28 cellular contexts compared by ENCODE assay signal in genomic region chrX:104618106-104618895, GRCh38. TPM values are rescaled to one million over a fixed set of nuclear protein-coding genes. Genes with fewer than 3 reads are reported as not detected.
"Had no signal": no experiment of that assay in that cellular context is flagged by ENCODE, and none has a peak within 500 bp of the region (broad histone marks: within the 10 kb centered on the region; RNA-seq: fewer than 3 reads in every experiment).

No MANE protein-coding gene starts in this region.

- H3K9me3 ChIP-seq: adrenal gland, ascending aorta, ovary, prostate gland, right atrium auricular region, thoracic aorta, upper lobe of right lung had no signal

- DNase-seq: activated B cell treated with CpG ODN at 0.5 μM for 24 hours; activated CD4-positive, alpha-beta T cell treated with anti-CD3 and anti-CD28 coated beads for 36 hours; activated CD4-positive, alpha-beta T cell treated with anti-CD3 and anti-CD28 coated beads, Interleukin-2, amount 50 U/mL, for 4 hours; activated CD8-positive, alpha-beta memory T cell treated with anti-CD3 and anti-CD28 coated beads for 24 hours; activated CD8-positive, alpha-beta memory T cell treated with anti-CD3 and anti-CD28 coated beads, Interleukin-2, amount 50 U/mL, for 4 hours; activated T-cell treated with anti-CD3 and anti-CD28 coated beads, Interleukin-2, amount 50 U/mL, for 24 hours; adrenal gland; brain microvascular endothelial cell; endodermal cell; foreskin fibroblast; kidney glomerular epithelial cell; left ventricle myocardium superior; ovary; stimulated activated CD4-positive, alpha-beta T cell treated with anti-CD3 and anti-CD28 coated beads, Interleukin-4, amount 100 ng/mL, for 24 hours; stimulated activated naive CD4-positive, alpha-beta T cell treated with Interleukin-2 at 50 U/mL for 16 hours; T-helper 17 cell; upper lobe of right lung had no signal

- H3K4me3 ChIP-seq: adrenal gland, ascending aorta, coronary artery, ovary, prostate gland, right atrium auricular region, thoracic aorta, upper lobe of right lung had no signal

- H3K27ac Mint-ChIP-seq: activated B cell treated with CpG ODN at 0.5 μM for 24 hours; activated CD4-positive, alpha-beta T cell treated with anti-CD3 and anti-CD28 coated beads for 36 hours; activated naive CD4-positive, alpha-beta T cell treated with anti-CD3 and anti-CD28 coated beads, Interleukin-2, amount 50 U/mL, for 72 hours; activated T-cell treated with anti-CD3 and anti-CD28 coated beads, Interleukin-2, amount 50 U/mL, for 24 hours; activated T-helper 17 cell treated with anti-CD3 and anti-CD28 coated beads, Interleukin-2, amount 50 U/mL, for 72 hours; endodermal cell; natural killer cell treated with Interleukin-12 subunit alpha and Interleukin-12 subunit beta and Interleukin-15 and Interleukin-18, amount 100 ng/mL, for 72 hours; T-helper 17 cell had no signal

- H3K36me3 Mint-ChIP-seq: activated naive CD4-positive, alpha-beta T cell treated with anti-CD3 and anti-CD28 coated beads, Interleukin-2, amount 50 U/mL, for 72 hours; natural killer cell treated with Interleukin-12 subunit alpha and Interleukin-12 subunit beta and Interleukin-15 and Interleukin-18, amount 100 ng/mL, for 72 hours had no signal

- H3K4me1 ChIP-seq: adrenal gland, ascending aorta, prostate gland, right atrium auricular region, upper lobe of right lung had no signal

- H3K4me1 Mint-ChIP-seq: activated B cell treated with CpG ODN at 0.5 μM for 24 hours; activated CD4-positive, alpha-beta T cell treated with anti-CD3 and anti-CD28 coated beads for 36 hours; activated T-helper 17 cell treated with anti-CD3 and anti-CD28 coated beads, Interleukin-2, amount 50 U/mL, for 72 hours; endodermal cell; T-helper 17 cell had no signal

- H3K27me3 Mint-ChIP-seq: activated B cell treated with CpG ODN at 0.5 μM for 24 hours; activated CD4-positive, alpha-beta T cell treated with anti-CD3 and anti-CD28 coated beads for 36 hours; activated T-helper 17 cell treated with anti-CD3 and anti-CD28 coated beads, Interleukin-2, amount 50 U/mL, for 72 hours; T-helper 17 cell had no signal

- H3K27me3 ChIP-seq: ascending aorta, brain microvascular endothelial cell, ovary, right atrium auricular region, upper lobe of right lung had no signal

- ATAC-seq: activated CD4-positive, alpha-beta T cell treated with anti-CD3 and anti-CD28 coated beads for 36 hours; activated naive CD4-positive, alpha-beta T cell treated with anti-CD3 and anti-CD28 coated beads, Interleukin-2, amount 50 U/mL, for 72 hours; activated T-helper 17 cell treated with anti-CD3 and anti-CD28 coated beads, Interleukin-2, amount 50 U/mL, for 72 hours; left ventricle myocardium superior; T-helper 17 cell; upper lobe of right lung had no signal

- H3K9me3 Mint-ChIP-seq: activated B cell treated with CpG ODN at 0.5 μM for 24 hours; activated T-helper 17 cell treated with anti-CD3 and anti-CD28 coated beads, Interleukin-2, amount 50 U/mL, for 72 hours had no signal

- H3K4me3 Mint-ChIP-seq: activated B cell treated with CpG ODN at 0.5 μM for 24 hours; activated CD4-positive, alpha-beta T cell treated with anti-CD3 and anti-CD28 coated beads for 36 hours; activated T-cell treated with anti-CD3 and anti-CD28 coated beads, Interleukin-2, amount 50 U/mL, for 24 hours; activated T-helper 17 cell treated with anti-CD3 and anti-CD28 coated beads, Interleukin-2, amount 50 U/mL, for 72 hours; endodermal cell; natural killer cell treated with Interleukin-12 subunit alpha and Interleukin-12 subunit beta and Interleukin-15 and Interleukin-18, amount 100 ng/mL, for 72 hours; T-helper 17 cell had no signal

- H3K36me3 ChIP-seq: adrenal gland, ascending aorta, brain microvascular endothelial cell, ovary, prostate gland, right atrium auricular region, thoracic aorta, upper lobe of right lung had no signal

- H3K27ac ChIP-seq: adrenal gland, ascending aorta, brain microvascular endothelial cell, coronary artery, ovary, prostate gland, right atrium auricular region, thoracic aorta, upper lobe of right lung had no signal

RNA-seq across cellular contexts. Expression of gene IL1RAPL2, which starts 52.3 kb away (rescaled TPM):
- total RNA-seq: activated B cell treated with CpG ODN at 0.5 μM for 24 hours; activated CD4-positive, alpha-beta T cell treated with anti-CD3 and anti-CD28 coated beads for 36 hours; activated naive CD4-positive, alpha-beta T cell treated with anti-CD3 and anti-CD28 coated beads, Interleukin-2, amount 50 U/mL, for 72 hours; activated T-helper 17 cell treated with anti-CD3 and anti-CD28 coated beads, Interleukin-2, amount 50 U/mL, for 72 hours; ascending aorta; epithelial cell of proximal tubule; fibroblast of lung; glomerular endothelial cell; left ventricle myocardium superior; natural killer cell treated with Interleukin-12 subunit alpha and Interleukin-12 subunit beta and Interleukin-15 and Interleukin-18, amount 100 ng/mL, for 72 hours; right atrium auricular region; T-helper 17 cell; thoracic aorta; upper lobe of right lung had no signal
